In genomic region chrX:21943460-21944135, GRCh38 we compare ENCODE assay signal across 8 cellular contexts. TPM values are rescaled to one million over a fixed set of nuclear protein-coding genes. Genes with fewer than 3 reads are reported as not detected.
DNase-seq lines count a peak whose midpoint lies in the region; ATAC-seq and TF ChIP-seq lines count a peak whose summit lies in the region.

No MANE protein-coding gene starts in this region.

- H3K9me3 ChIP-seq in cardiac muscle cell (ENCODE audit: low read depth) (no peaks in the 10 kb centered on the region), right cardiac atrium (ENCODE audit: control insufficient read depth, low read length) (no peaks in the 10 kb centered on the region), thymus (ENCODE audit: control insufficient read depth) (no peaks in the 10 kb centered on the region)

- POLR2A ChIA-PET in WTC11 (lab: Charles Lee), result no interaction called here

- H3K36me3 ChIP-seq in cardiac muscle cell (no peaks in the 10 kb centered on the region), thymus (ENCODE audit: control insufficient read depth, insufficient read depth) (no peaks in the 10 kb centered on the region)

- no peaks in the 10 kb centered on the region for H3K36me3 Mint-ChIP-seq in WTC11

- H3K27me3 Mint-ChIP-seq in WTC11 (ENCODE audit: low read depth), result no peaks in the 10 kb centered on the region

- intact Hi-C loops in right cardiac atrium (cut with DNase I), result no loop called here

- H3K27me3 ChIP-seq in cardiac muscle cell (no peaks in the 10 kb centered on the region), right cardiac atrium (ENCODE audit: control insufficient read depth, insufficient read depth) (no peaks in the 10 kb centered on the region), thymus (ENCODE audit: control insufficient read depth, insufficient read depth) (no peaks in the 10 kb centered on the region)

- peaks cover 53% of the 10 kb centered on the region for H3K4me1 ChIP-seq in cardiac muscle cell (ENCODE audit: low read depth)
- peaks cover 6% of the 10 kb centered on the region for H3K4me1 ChIP-seq in right cardiac atrium (ENCODE audit: control insufficient read depth, insufficient read depth, low read length)
- peaks cover 3% of the 10 kb centered on the region for H3K4me1 ChIP-seq in thymus (ENCODE audit: control insufficient read depth, insufficient read depth, low read length)

- no peaks in the 10 kb centered on the region for H3K9me3 Mint-ChIP-seq in WTC11

- CTCF ChIA-PET in WTC11 (lab: Charles Lee), result no interaction called here

- H3K27ac ChIP-seq in cardiac muscle cell, result peak overlapping the region; percentile 97
- no peak overlapping the region for H3K27ac ChIP-seq in right cardiac atrium (ENCODE audit: low read length)
- peak overlapping the region; percentile 42 for H3K27ac ChIP-seq in thymus (ENCODE audit: low read depth)

- TF ChIP-seq CTCF in cardiac muscle cell (IDR thresholded peaks at IDR 0.05; ENCODE audit: low read depth, low read length) (no peak), WTC11 (IDR thresholded peaks at IDR 0.05) (no peak), foreskin fibroblast (IDR thresholded peaks at IDR 0.05; ENCODE audit: low read depth, low read length) (no peak)

- peak overlapping the region; percentile 76 for H3K27ac Mint-ChIP-seq in WTC11

- no peak for ATAC-seq in right cardiac atrium
- no peak for ATAC-seq in WTC11
- ATAC-seq in GM19455 (IDR thresholded peaks at IDR 0.05; ENCODE audit: unreplicated experiment), result no peak

- H3K4me1 Mint-ChIP-seq in WTC11, result peaks cover 67% of the 10 kb centered on the region

- H3K4me3 ChIP-seq in cardiac muscle cell (no peak overlapping the region), right cardiac atrium (ENCODE audit: low read length) (no peak overlapping the region), foreskin fibroblast (ENCODE audit: low read depth in 1 of 2, low read length in 2 of 2) (peak overlapping the region in 1 of 2 donors; percentile 2), thymus (ENCODE audit: low read length) (no peak overlapping the region)

- DNase-seq in cardiac muscle cell (ENCODE audit: low read depth in 1 of 2, low spot score in 1 of 2) (peak in 1 of 2 donors; percentile 67), right cardiac atrium (no peak), WTC11 (ENCODE audit: low spot score) (no peak), foreskin fibroblast (peak; percentile 75 to 84)
- DNase-seq in stimulated activated naive CD4-positive, alpha-beta T cell (lab: John Stamatoyannopoulos, UW), result no peak
- no peak for DNase-seq in stimulated activated CD4-positive, alpha-beta T cell treated with anti-CD3 and anti-CD28 coated beads, Interleukin-2, amount 100 ng/mL, for 24 hours

- WGBS in right cardiac atrium, result 49% methylated on average over 11 of the region's 11 CpGs
- WGBS in thymus, result 76% methylated on average over 11 of the region's 11 CpGs

- peak overlapping the region; percentile 70 for H3K4me3 Mint-ChIP-seq in WTC11

TF ChIP-seq in WTC11, 78 proteins besides CTCF, POLR2A, EP300 and RAD21:
- TF ChIP-seq SOX15 (CRISPR knock-in tag; IDR thresholded peaks at IDR 0.05) (no peak), TP53 (CRISPR knock-in tag; IDR thresholded peaks at IDR 0.05) (no peak), OVOL2 (CRISPR knock-in tag; IDR thresholded peaks at IDR 0.05; ENCODE audit: borderline replicate concordance) (no peak), CDX4 (CRISPR knock-in tag; IDR thresholded peaks at IDR 0.05; ENCODE audit: borderline replicate concordance) (no peak), MAX (CRISPR knock-in tag; IDR thresholded peaks at IDR 0.05) (no peak), USF2 (CRISPR knock-in tag; IDR thresholded peaks at IDR 0.05) (no peak), GTF2I (CRISPR knock-in tag; conservative IDR thresholded peaks at IDR 0.05) (no peak), ZNF263 (CRISPR knock-in tag; IDR thresholded peaks at IDR 0.05; ENCODE audit: low read depth) (no peak), AR (CRISPR knock-in tag; IDR thresholded peaks at IDR 0.05) (no peak), ZNF317 (CRISPR knock-in tag; IDR thresholded peaks at IDR 0.05; ENCODE audit: borderline replicate concordance, low read depth) (no peak), NR3C1 (CRISPR knock-in tag; conservative IDR thresholded peaks at IDR 0.05; ENCODE audit: low read depth) (no peak), E2F5 (CRISPR knock-in tag; IDR thresholded peaks at IDR 0.05) (no peak), AFF4 (CRISPR knock-in tag; IDR thresholded peaks at IDR 0.05; ENCODE audit: borderline replicate concordance) (no peak), NFATC4 (CRISPR knock-in tag; IDR thresholded peaks at IDR 0.05) (no peak)
TF ChIP-seq in WTC11: peak in this region for 0.

RNA-seq across cellular contexts. Expression of gene SMS, which starts 3.1 kb away (rescaled TPM):
- total RNA-seq in cardiac muscle cell (213 and 253 TPM in 2 replicates), right cardiac atrium (10 to 100 TPM; 51.8 to 62.8 (median 55.9) TPM), WTC11 (2021) (170 to 173 TPM (median 172 TPM) in 3 replicates)
- polyA plus RNA-seq in cardiac muscle cell (403 and 501 TPM in 2 replicates), right cardiac atrium (44.7 TPM), thymus (81.2 TPM)

Comparison
In these comparisons a context has a peak if more than half of its experiments do, and no peak if none do; other contexts are left out.
1. DNase-seq: peak in foreskin fibroblast (2 of 2); none in right cardiac atrium (0 of 3), WTC11 (single experiment), stimulated activated naive CD4-positive, alpha-beta T cell (0 of 6) and stimulated activated CD4-positive, alpha-beta T cell treated with anti-CD3 and anti-CD28 coated beads, Interleukin-2, amount 100 ng/mL, for 24 hours (0 of 2).